ENCODE assay signal across 1 cellular context in genomic region chr10:31669367-31669766, GRCh38.
TF ChIP-seq lines count a peak whose summit lies in the region.

No MANE protein-coding gene starts in this region.

TF ChIP-seq in HepG2, 621 proteins besides CTCF, POLR2A, EP300 and RAD21 (continued from another document):
- TF ChIP-seq AFF4 (CRISPR knock-in tag; IDR thresholded peaks at IDR 0.05) (no peak), ZNF713 (CRISPR knock-in tag; IDR thresholded peaks at IDR 0.05) (no peak), YY1 (IDR thresholded peaks at IDR 0.05; ENCODE audit: insufficient read depth, insufficient replicate concordance, low read depth, low read length) (no peak), ZNF225 (CRISPR knock-in tag; IDR thresholded peaks at IDR 0.05) (no peak), RBM22 (optimal IDR thresholded peaks at IDR 0.05; ENCODE audit: low read length) (no peak), JUN (CRISPR knock-in tag; IDR thresholded peaks at IDR 0.05) (no peak), BHLHE40 (IDR thresholded peaks at IDR 0.05; ENCODE audit: low read length) (no peak), ZBTB26 (CRISPR knock-in tag; IDR thresholded peaks at IDR 0.05; ENCODE audit: borderline replicate concordance) (no peak), SNAPC2 (CRISPR knock-in tag; IDR thresholded peaks at IDR 0.05) (no peak), FOXO1 (CRISPR knock-in tag; IDR thresholded peaks at IDR 0.05) (no peak), ZBTB42 (CRISPR knock-in tag; IDR thresholded peaks at IDR 0.05) (no peak), ZNF678 (CRISPR knock-in tag; IDR thresholded peaks at IDR 0.05) (no peak), NFE2L2 (IDR thresholded peaks at IDR 0.05; ENCODE audit: low read length) (no peak), PREB (CRISPR knock-in tag; IDR thresholded peaks at IDR 0.05) (no peak)
- TF ChIP-seq, protein P1, sequence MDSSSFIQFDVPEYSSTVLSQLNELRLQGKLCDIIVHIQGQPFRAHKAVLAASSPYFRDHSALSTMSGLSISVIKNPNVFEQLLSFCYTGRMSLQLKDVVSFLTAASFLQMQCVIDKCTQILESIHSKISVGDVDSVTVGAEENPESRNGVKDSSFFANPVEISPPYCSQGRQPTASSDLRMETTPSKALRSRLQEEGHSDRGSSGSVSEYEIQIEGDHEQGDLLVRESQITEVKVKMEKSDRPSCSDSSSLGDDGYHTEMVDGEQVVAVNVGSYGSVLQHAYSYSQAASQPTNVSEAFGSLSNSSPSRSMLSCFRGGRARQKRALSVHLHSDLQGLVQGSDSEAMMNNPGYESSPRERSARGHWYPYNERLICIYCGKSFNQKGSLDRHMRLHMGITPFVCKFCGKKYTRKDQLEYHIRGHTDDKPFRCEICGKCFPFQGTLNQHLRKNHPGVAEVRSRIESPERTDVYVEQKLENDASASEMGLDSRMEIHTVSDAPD (CRISPR knock-in tag; IDR thresholded peaks at IDR 0.05), result no peak
- TF ChIP-seq, protein P2, sequence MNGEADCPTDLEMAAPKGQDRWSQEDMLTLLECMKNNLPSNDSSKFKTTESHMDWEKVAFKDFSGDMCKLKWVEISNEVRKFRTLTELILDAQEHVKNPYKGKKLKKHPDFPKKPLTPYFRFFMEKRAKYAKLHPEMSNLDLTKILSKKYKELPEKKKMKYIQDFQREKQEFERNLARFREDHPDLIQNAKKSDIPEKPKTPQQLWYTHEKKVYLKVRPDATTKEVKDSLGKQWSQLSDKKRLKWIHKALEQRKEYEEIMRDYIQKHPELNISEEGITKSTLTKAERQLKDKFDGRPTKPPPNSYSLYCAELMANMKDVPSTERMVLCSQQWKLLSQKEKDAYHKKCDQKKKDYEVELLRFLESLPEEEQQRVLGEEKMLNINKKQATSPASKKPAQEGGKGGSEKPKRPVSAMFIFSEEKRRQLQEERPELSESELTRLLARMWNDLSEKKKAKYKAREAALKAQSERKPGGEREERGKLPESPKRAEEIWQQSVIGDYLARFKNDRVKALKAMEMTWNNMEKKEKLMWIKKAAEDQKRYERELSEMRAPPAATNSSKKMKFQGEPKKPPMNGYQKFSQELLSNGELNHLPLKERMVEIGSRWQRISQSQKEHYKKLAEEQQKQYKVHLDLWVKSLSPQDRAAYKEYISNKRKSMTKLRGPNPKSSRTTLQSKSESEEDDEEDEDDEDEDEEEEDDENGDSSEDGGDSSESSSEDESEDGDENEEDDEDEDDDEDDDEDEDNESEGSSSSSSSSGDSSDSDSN (CRISPR knock-in tag; IDR thresholded peaks at IDR 0.05), result no peak
